In the genomic region with DNA sequence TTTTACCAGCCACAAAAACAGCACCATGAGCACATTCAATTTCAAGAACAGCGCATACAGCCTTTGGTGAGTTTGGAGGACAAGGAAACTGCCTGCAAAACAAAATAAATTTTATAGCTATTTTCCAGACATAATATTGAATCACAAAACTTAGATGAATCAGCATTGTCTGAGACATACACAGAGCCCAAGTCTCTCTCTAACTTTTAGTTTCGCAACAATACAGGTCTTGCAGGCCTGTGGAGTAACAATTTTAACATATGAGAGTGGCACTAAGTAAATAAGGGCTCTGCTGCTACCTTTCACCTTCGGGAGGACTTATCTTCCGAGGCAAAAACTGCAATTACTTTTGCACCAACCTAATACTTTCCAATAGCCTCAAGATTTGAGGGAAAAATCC, we compare ENCODE assay signal across 14 cellular contexts. TPM values are rescaled to one million over a fixed set of nuclear protein-coding genes. Genes with fewer than 3 reads are reported as not detected.
DNase-seq lines count a peak whose midpoint lies in the region; ATAC-seq, FAIRE-seq and TF ChIP-seq lines count a peak whose summit lies in the region.
"Had no signal": no experiment of that assay in that cellular context is flagged by ENCODE, and none has a peak within 500 bp of the region (broad histone marks: within the 10 kb centered on the region; RNA-seq: fewer than 3 reads in every experiment).

No MANE protein-coding gene starts in this region.

- H3K36me3 ChIP-seq in CD8-positive, alpha-beta T cell (ENCODE audit: insufficient read depth, low read length), result no peaks in the 10 kb centered on the region
- H3K36me3 ChIP-seq: thoracic aorta had no signal

- intact Hi-C loops in CD8-positive, alpha-beta T cell (cut with DNase I, micrococcal nuclease), result loop anchor here in 1 of 2 experiments (10.0 kb wide), 1 partner anchor 1077 kb away; no protein-coding TSS in a partner anchor

- H3K4me1 ChIP-seq in CD8-positive, alpha-beta T cell (ENCODE audit: insufficient read depth, low read length), result peaks cover 19% of the 10 kb centered on the region

- CTCF ChIA-PET in CD8-positive, alpha-beta T cell (lab: Charles Lee), result interaction anchor here (1.6 kb wide), 1 partner anchor 38 kb away, joined by 4 read pairs; no protein-coding TSS in a partner anchor

- H3K27ac Mint-ChIP-seq in CD8-positive, alpha-beta T cell, result no peak overlapping the region

- TF ChIP-seq RAD21 in Ishikawa (IDR thresholded peaks at IDR 0.05; ENCODE audit: low read depth), result no peak

- no peak overlapping the region for H3K27ac ChIP-seq in CD8-positive, alpha-beta T cell (ENCODE audit: low read depth, low read length)
- H3K27ac ChIP-seq: thoracic aorta had no signal

- in situ Hi-C loops in astrocyte of the spinal cord (cut with HindIII; ENCODE audit: low sequenced_read_pairs), result no loop called here

- DNase-seq in AG08396 (ENCODE audit: low spot score) (peak; percentile 25), astrocyte of the spinal cord (ENCODE audit: low read depth, low spot score) (peak; percentile 28), kidney tubule cell (ENCODE audit: low spot score) (peak; percentile 48), frontal cortex (ENCODE audit: low spot score in 2 of 2) (no peak), CD1c-positive myeloid dendritic cell (ENCODE audit: extremely low spot score) (no peak), NCI-H446 (lab: John Stamatoyannopoulos, UW) (no peak)
- DNase-seq in CD8-positive, alpha-beta T cell, result no peak
- DNase-seq: activated CD4-positive, alpha-beta T cell treated with anti-CD3 and anti-CD28 coated beads, Interleukin-2, amount 50 U/mL, for 1 hour; CD4-positive, alpha-beta memory T cell; NCI-H524 had no signal

- peaks cover 28% of the 10 kb centered on the region for H3K4me1 Mint-ChIP-seq in CD8-positive, alpha-beta T cell (ENCODE audit: low read depth)

- no peaks in the 10 kb centered on the region for H3K27me3 ChIP-seq in CD8-positive, alpha-beta T cell (ENCODE audit: insufficient read depth, low read length)

- POLR2A ChIA-PET in CD8-positive, alpha-beta T cell (lab: Charles Lee), result no interaction called here

- no peak for TF ChIP-seq EP300 in Ishikawa (IDR thresholded peaks at IDR 0.05; ENCODE audit: borderline replicate concordance)

- no peaks in the 10 kb centered on the region for H3K9me3 Mint-ChIP-seq in CD8-positive, alpha-beta T cell

- no peak for TF ChIP-seq CTCF in astrocyte of the spinal cord (IDR thresholded peaks at IDR 0.05; ENCODE audit: low read depth, low read length)
- no peak for TF ChIP-seq CTCF in CD8-positive, alpha-beta T cell (IDR thresholded peaks at IDR 0.05)

- FAIRE-seq in frontal cortex (lab: Jason Lieb, UNC), result no peak
- FAIRE-seq: colon, H54 had no signal

- H3K4me3 Mint-ChIP-seq in CD8-positive, alpha-beta T cell, result no peak overlapping the region
- H3K4me3 Mint-ChIP-seq: CD4-positive, alpha-beta memory T cell had no signal

- no peaks in the 10 kb centered on the region for H3K27me3 Mint-ChIP-seq in CD8-positive, alpha-beta T cell (ENCODE audit: low read depth)
- H3K27me3 Mint-ChIP-seq: CD4-positive, alpha-beta memory T cell had no signal

- no peak overlapping the region for H3K4me3 ChIP-seq in astrocyte of the spinal cord (ENCODE audit: low read depth, low read length)
- no peak overlapping the region for H3K4me3 ChIP-seq in CD8-positive, alpha-beta T cell (ENCODE audit: low read depth, low read length)
- H3K4me3 ChIP-seq: thoracic aorta had no signal

- peaks cover 27% of the 10 kb centered on the region for H3K36me3 Mint-ChIP-seq in CD8-positive, alpha-beta T cell

- ATAC-seq in CD8-positive, alpha-beta T cell, result no peak

- no peaks in the 10 kb centered on the region for H3K9me3 ChIP-seq in CD8-positive, alpha-beta T cell (ENCODE audit: low read length)
- H3K9me3 ChIP-seq: thoracic aorta had no signal

TF ChIP-seq in Ishikawa, 13 proteins besides CTCF, POLR2A, EP300 and RAD21:
- TF ChIP-seq CEBPB (IDR thresholded peaks at IDR 0.05) (peak; percentile 45; the same call in 1 of the 2 replicates), YY1 (IDR thresholded peaks at IDR 0.05; ENCODE audit: low read depth) (no peak)

RNA-seq across cellular contexts. Expression of gene PEX13, which starts 56.1 kb away (rescaled TPM):
- total RNA-seq in frontal cortex, result 82.3 TPM
- total RNA-seq in CD8-positive, alpha-beta T cell, result 10 to 100 TPM in 1 of 2 experiments, 1 to 10 TPM in 1; 9.6 to 13.7 TPM

RNA-seq across cellular contexts. Expression of gene PUS10, which starts 56.6 kb away (rescaled TPM):
- total RNA-seq in frontal cortex, result 4.9 TPM
- 1 to 10 TPM; 3.3 to 3.6 TPM for total RNA-seq in CD8-positive, alpha-beta T cell

Comparison
In these comparisons a context has a peak if more than half of its experiments do, and no peak if none do; other contexts are left out.
1. DNase-seq: peak in AG08396 (single experiment), astrocyte of the spinal cord (single experiment) and kidney tubule cell (single experiment); none in frontal cortex (0 of 2), CD1c-positive myeloid dendritic cell (single experiment), CD8-positive, alpha-beta T cell (0 of 7) and NCI-H446 (0 of 2).